1 cellular context compared by ENCODE assay signal in genomic region chr7:21768279-21768678, GRCh38.
TF ChIP-seq lines count a peak whose summit lies in the region.

No MANE protein-coding gene starts in this region.

TF ChIP-seq in GM23338, 12 proteins besides CTCF, POLR2A, EP300 and RAD21 (continued from another document):
- no peak for TF ChIP-seq ZNF462 (CRISPR knock-in tag; IDR thresholded peaks at IDR 0.05)
- no peak for TF ChIP-seq REST (IDR thresholded peaks at IDR 0.05; ENCODE audit: unreplicated experiment)
